ENCODE assay signal across 1 cellular context in genomic region chr2:219159771-219160185, GRCh38.
A peak's percentile ranks its signal among the peaks of the same experiment; 100 is the strongest.
TF ChIP-seq lines count a peak whose summit lies in the region.

No MANE protein-coding gene starts in this region.

TF ChIP-seq in HepG2, 621 proteins besides CTCF, POLR2A, EP300 and RAD21:
- no peak for TF ChIP-seq SNAI1 (CRISPR knock-in tag; IDR thresholded peaks at IDR 0.05; ENCODE audit: borderline replicate concordance)
- peak; percentile 2; the same call in 1 of the 2 replicates for TF ChIP-seq ATF7-NPFF (CRISPR knock-in tag; IDR thresholded peaks at IDR 0.05; ENCODE audit: low read depth)
- TF ChIP-seq DBP (CRISPR knock-in tag; IDR thresholded peaks at IDR 0.05; ENCODE audit: not compliant biosample characterization): peak; percentile 7
- no peak for TF ChIP-seq POLR2G (IDR thresholded peaks at IDR 0.05; ENCODE audit: low read depth, low read length)
- TF ChIP-seq MYPOP (CRISPR knock-in tag; IDR thresholded peaks at IDR 0.05): peak; percentile 17; the same call in 1 of the 2 replicates
- peak; percentile 11; the same call in 1 of the 2 replicates for TF ChIP-seq ZNF564 (CRISPR knock-in tag; IDR thresholded peaks at IDR 0.05)
- TF ChIP-seq ZFP82 (CRISPR knock-in tag; IDR thresholded peaks at IDR 0.05; ENCODE audit: borderline replicate concordance): 0 out of 2 replicates have a peak, but pooled peaks have one; percentile 19
- no peak for TF ChIP-seq ARNT2 (CRISPR knock-in tag; IDR thresholded peaks at IDR 0.05; ENCODE audit: low read depth)
- TF ChIP-seq REL (CRISPR knock-in tag; conservative IDR thresholded peaks at IDR 0.05): no peak
- TF ChIP-seq SCMH1 (CRISPR knock-in tag; IDR thresholded peaks at IDR 0.05; ENCODE audit: borderline replicate concordance): no peak
- no peak for TF ChIP-seq GABPA (IDR thresholded peaks at IDR 0.05; ENCODE audit: low read depth, low read length)
- no peak for TF ChIP-seq GABPA (CRISPR knock-in tag; IDR thresholded peaks at IDR 0.05; ENCODE audit: low read depth)
- peak; percentile 56; the same call in 1 of the 2 replicates for TF ChIP-seq AHDC1 (CRISPR knock-in tag; IDR thresholded peaks at IDR 0.05; ENCODE audit: borderline replicate concordance)
- TF ChIP-seq ZNF138 (CRISPR knock-in tag; IDR thresholded peaks at IDR 0.05; ENCODE audit: low read depth): 0 out of 2 replicates have a peak, but pooled peaks have one; percentile 23
